In the genomic region with DNA sequence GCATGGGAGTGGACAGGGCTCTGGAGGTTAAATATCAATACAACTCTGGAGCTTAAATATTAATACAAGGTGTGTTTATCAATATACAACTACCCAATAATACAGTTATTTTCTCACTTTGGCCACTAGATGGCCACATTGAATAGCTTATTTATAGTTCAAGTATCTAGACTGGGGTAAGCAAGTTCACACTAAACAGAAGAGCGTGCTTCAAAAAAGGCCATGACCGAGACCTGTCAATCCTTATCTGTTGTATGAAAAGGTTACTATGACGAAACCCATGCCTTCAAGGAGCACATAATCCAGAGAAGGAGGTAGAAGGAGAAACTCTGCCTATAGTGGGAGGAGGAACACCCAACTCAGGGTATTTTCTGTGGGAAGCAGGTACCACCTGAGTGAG, we compare ENCODE assay signal across 9 cellular contexts. TPM values are rescaled to one million over a fixed set of nuclear protein-coding genes. Genes with fewer than 3 reads are reported as not detected.
DNase-seq lines count a peak whose midpoint lies in the region; ATAC-seq, FAIRE-seq and TF ChIP-seq lines count a peak whose summit lies in the region.
"Had no signal": no experiment of that assay in that cellular context is flagged by ENCODE, and none has a peak within 500 bp of the region (broad histone marks: within the 10 kb centered on the region; RNA-seq: fewer than 3 reads in every experiment).

No MANE protein-coding gene starts in this region.

- H3K27ac ChIP-seq in DOHH2 (ENCODE audit: low read depth, low read length) (no peak overlapping the region), GM12878 (ENCODE audit: control insufficient read depth, insufficient read depth) (no peak overlapping the region), stomach (no peak overlapping the region)

- no peaks in the 10 kb centered on the region for H3K27me3 Mint-ChIP-seq in activated T-cell treated with anti-CD3 and anti-CD28 coated beads, Interleukin-2, amount 50 U/mL, for 24 hours

- no peaks in the 10 kb centered on the region for H3K27me3 ChIP-seq in DOHH2 (ENCODE audit: control insufficient read depth, low read length)
- no peaks in the 10 kb centered on the region for H3K27me3 ChIP-seq in GM12878 (replicated peaks in 1 of 2; ENCODE audit: control insufficient read depth in 2 of 2, insufficient read depth in 2 of 2, low read length in 1 of 2)
- H3K27me3 ChIP-seq in stomach, result no peaks in the 10 kb centered on the region

- ATAC-seq in GM19438 (IDR thresholded peaks at IDR 0.05; ENCODE audit: low read depth, unreplicated experiment), result peak; percentile 92
- ATAC-seq in HG03432 (IDR thresholded peaks at IDR 0.05; ENCODE audit: unreplicated experiment), result peak; percentile 94
- ATAC-seq in GM12878, result peak; percentile 96

- DNase-seq in NCI-H526 treated with DMSO at 0.1 percent for 48 hours (lab: John Stamatoyannopoulos, UW) (peak; percentile 39), GM12878 (ENCODE audit: low read depth, low spot score) (no peak), inferior parietal cortex (ENCODE audit: extremely low spot score) (peak; percentile 94), stomach (no peak)
- no peak for DNase-seq in activated T-cell treated with anti-CD3 and anti-CD28 coated beads, Interleukin-2, amount 50 U/mL, for 24 hours

- TF ChIP-seq POLR2A in GM12878 (IDR thresholded peaks at IDR 0.05; ENCODE audit: low read depth, low read length) (no peak), stomach (IDR thresholded peaks at IDR 0.05) (no peak)

- CTCF ChIA-PET in GM12878 (lab: Yijun Ruan, JAX), result interaction anchor here (0.6 to 4.8 kb wide), 58 partner anchors 8 to 1626 kb away, joined by 3 to 59 read pairs (median 4); a partner anchor contains a TSS

- H3K4me2 ChIP-seq in DOHH2 (ENCODE audit: low read length) (peak overlapping the region; percentile 23), GM12878 (ENCODE audit: control insufficient read depth, insufficient read depth) (no peak overlapping the region)

- TF ChIP-seq CTCF in DOHH2 (IDR thresholded peaks at IDR 0.05; ENCODE audit: low read depth, low read length, poor library complexity, severe bottlenecking) (peak; percentile 70), GM12878 (IDR thresholded peaks at IDR 0.05 in 2 of 3, conservative IDR thresholded peaks at IDR 0.05 in 1 of 3; ENCODE audit: control insufficient read depth in 2 of 3, extremely low read depth in 1 of 3, insufficient read depth in 1 of 3, low read depth in 3 of 3, low read length in 3 of 3) (peak; percentile 59 to 67 (median 62); a peak in 5 of 6 replicates), stomach (IDR thresholded peaks at IDR 0.05) (peak in 5 of 7 experiments; percentile 21 to 83 (median 65))

- SMC1A ChIA-PET in GM12878 (lab: Charles Lee; ENCODE audit: uncharacterized antibody, unreplicated experiment), result interaction anchor here (0.6 to 2.9 kb wide), 27 partner anchors 8 to 405 kb away, joined by 3 to 28 read pairs (median 4); a partner anchor contains a TSS

- H3K9me3 ChIP-seq in DOHH2 (ENCODE audit: control insufficient read depth, insufficient read depth, low read length), result no peaks in the 10 kb centered on the region
- no peaks in the 10 kb centered on the region for H3K9me3 ChIP-seq in GM12878 (replicated peaks; ENCODE audit: control insufficient read depth, insufficient read depth, low read length)
- no peaks in the 10 kb centered on the region for H3K9me3 ChIP-seq in stomach

- POLR2A ChIA-PET in GM12878 (lab: Charles Lee), result interaction anchor here (0.6 kb wide), 1 partner anchor 220 kb away, joined by 3 read pairs; no protein-coding TSS in a partner anchor

- BruUV-seq in GM12878 (replicated peaks; lab: Mats Ljungman, UMichigan), result no TSS peak

- RAD21 ChIA-PET in GM12878 (lab: Charles Lee; ENCODE audit: unreplicated experiment), result interaction anchor here (0.7 to 2.5 kb wide), 17 partner anchors 10 to 406 kb away, joined by 3 to 23 read pairs (median 4); a partner anchor contains a TSS

- TF ChIP-seq EP300 in GM12878 (IDR thresholded peaks at IDR 0.05; ENCODE audit: borderline replicate concordance in 1 of 2, control insufficient read depth in 1 of 2, low read depth in 2 of 2, low read length in 2 of 2) (no peak), stomach (IDR thresholded peaks at IDR 0.05) (no peak)

- no peaks in the 10 kb centered on the region for H3F3A ChIP-seq in DOHH2 (ENCODE audit: control insufficient read depth, insufficient read depth)

- H3K4me1 ChIP-seq in DOHH2 (ENCODE audit: control insufficient read depth, low read length), result peaks cover 5% of the 10 kb centered on the region
- H3K4me1 ChIP-seq in GM12878 (ENCODE audit: control insufficient read depth, insufficient read depth, low read length), result peaks cover 5% of the 10 kb centered on the region; the same call in 1 of the 2 replicates
- H3K4me1 ChIP-seq in stomach, result peaks cover 0 to 37% (median 22%) of the 10 kb centered on the region in 4 donors

- H3K36me3 ChIP-seq in DOHH2 (ENCODE audit: control insufficient read depth, low read length), result no peaks in the 10 kb centered on the region
- H3K36me3 ChIP-seq in GM12878 (ENCODE audit: control insufficient read depth in 2 of 2, insufficient read depth in 2 of 2, low read length in 1 of 2), result no peaks in the 10 kb centered on the region
- H3K36me3 ChIP-seq in stomach, result no peaks in the 10 kb centered on the region

- H3K36me3 Mint-ChIP-seq in activated T-cell treated with anti-CD3 and anti-CD28 coated beads, Interleukin-2, amount 50 U/mL, for 24 hours (ENCODE audit: low read depth), result no peaks in the 10 kb centered on the region

- H3K4me1 Mint-ChIP-seq in activated T-cell treated with anti-CD3 and anti-CD28 coated beads, Interleukin-2, amount 50 U/mL, for 24 hours (ENCODE audit: low read depth), result peaks cover 29% of the 10 kb centered on the region

- H4K20me1 ChIP-seq in DOHH2 (ENCODE audit: control insufficient read depth, insufficient read depth, low read depth, low read length) (no peaks in the 10 kb centered on the region), GM12878 (ENCODE audit: control insufficient read depth, insufficient read depth) (no peaks in the 10 kb centered on the region)

- peak overlapping the region; percentile 81 for H2AFZ ChIP-seq in GM12878 (ENCODE audit: control insufficient read depth, low read depth, low read length)

- H3K27ac Mint-ChIP-seq in activated T-cell treated with anti-CD3 and anti-CD28 coated beads, Interleukin-2, amount 50 U/mL, for 24 hours, result no peak overlapping the region

- 1% methylated on average over 3 of the region's 3 CpGs for WGBS in GM12878 (ENCODE audit: insufficient coverage, insufficient replicate concordance, low lambda C conversion rate, missing lambda C conversion rate)
- 5 to 11% (median 8%) methylated on average over 3 of the region's 3 CpGs for WGBS in stomach, 5 donors

- peak; percentile 80 for TF ChIP-seq RAD21 in GM12878 (IDR thresholded peaks at IDR 0.05; ENCODE audit: insufficient read depth, low read depth, low read length)

- H3K79me2 ChIP-seq in DOHH2 (ENCODE audit: control insufficient read depth, low read length) (no peaks in the 10 kb centered on the region), GM12878 (ENCODE audit: control insufficient read depth, insufficient read depth, low read length) (no peaks in the 10 kb centered on the region)

- H3K4me3 ChIP-seq in DOHH2 (ENCODE audit: low read length), result no peak overlapping the region
- no peak overlapping the region for H3K4me3 ChIP-seq in GM12878
- no peak overlapping the region for H3K4me3 ChIP-seq in stomach

- H3K9me3 Mint-ChIP-seq in activated T-cell treated with anti-CD3 and anti-CD28 coated beads, Interleukin-2, amount 50 U/mL, for 24 hours, result no peaks in the 10 kb centered on the region

- no peak overlapping the region for H3K4me3 Mint-ChIP-seq in activated T-cell treated with anti-CD3 and anti-CD28 coated beads, Interleukin-2, amount 50 U/mL, for 24 hours

- peak; percentile 47 for FAIRE-seq in GM12878 (lab: Jason Lieb, UNC)

- H3K9ac ChIP-seq in GM12878 (ENCODE audit: control insufficient read depth, insufficient read depth, low read length), result no peak overlapping the region

- no peaks in the 10 kb centered on the region for H3K9me2 ChIP-seq in DOHH2 (replicated peaks; ENCODE audit: control insufficient read depth, low read length)

- in situ Hi-C loops in GM12878 (cut with MboI), result loop anchor here (5.0 to 10.0 kb wide), 2 partner anchors 231 to 384 kb away; a partner anchor contains a TSS

- intact Hi-C loops in GM12878 (cut with micrococcal nuclease; ENCODE audit: unreplicated experiment) (loop anchor here (2.0 to 10.0 kb wide), 6 partner anchors 79 to 876 kb away; a partner anchor contains a TSS), stomach (cut with DNase I; ENCODE audit: low total_unique reads) (no loop called here)

RNA-seq across cellular contexts. Expression of a gene that starts 29.1 kb away (rescaled TPM):
- total RNA-seq in GM12878 (2013; cell fraction: nucleolus; rRNA removed), result 15.8 and 16.2 TPM in 2 replicates
- total RNA-seq in GM12878 (2014; rRNA removed) (9.6 TPM in 2 replicates), GM12878 (2014; rRNA removed; fragmentation: Illumina TruSeq; extraction: Trizol) (13.5 and 13.8 TPM in 2 replicates), GM12878 (2021) (12.4 and 15.5 TPM in 2 replicates), stomach (10 to 100 TPM in 2 of 5 donors, 1 to 10 TPM in 3; 2.3 to 26.4 (median 5.5) TPM)
- polyA plus RNA-seq in GM12878 (2011; ENCODE audit: low read depth), result 2.4 TPM
- polyA plus RNA-seq in GM12878 (2011; rRNA removed) (2.8 and 4.0 TPM in 2 replicates), GM12878 (2014; fragmentation: Illumina TruSeq; extraction: Trizol) (9.8 and 11.6 TPM in 2 replicates), GM12878 (2014; fragmentation: Nextera tagmentation; extraction: Ambion mirVana) (1 to 10 TPM; 2.0 to 2.4 TPM), GM12878 (2014; rRNA removed) (5.3 and 5.4 TPM in 2 replicates), GM12878 (2016; fragmentation: Nextera tagmentation; extraction: Ambion mirVana) (1 to 10 TPM; 2.8 to 6.6 TPM), stomach (1 to 10 TPM; 1.1 to 1.7 (median 1.7) TPM)
- polyA plus RNA-seq in GM12878 (2011; cell fraction: cytosol; rRNA removed), result 1.1 and 1.2 TPM in 2 replicates
- polyA plus RNA-seq in GM12878 (2011; cell fraction: nucleus; rRNA removed), result 2.7 and 3.0 TPM in 2 replicates
- 4.5 and 5.0 TPM in 2 replicates for polyA plus RNA-seq in GM12878 (2012)
- 4.1 and 10.2 TPM in 2 replicates for polyA minus RNA-seq in GM12878 (2011; rRNA and poly(A)+ RNA removed)
- polyA minus RNA-seq in GM12878 (2011; cell fraction: cytosol; rRNA and poly(A)+ RNA removed), result 1.2 and 2.1 TPM in 2 replicates
- polyA minus RNA-seq in GM12878 (2011; cell fraction: nucleus; rRNA and poly(A)+ RNA removed), result 2.2 and 2.7 TPM in 2 replicates

RNA-seq across cellular contexts. Expression of a gene that starts 29.1 kb away (rescaled TPM):
- total RNA-seq in GM12878 (2013; cell fraction: nucleolus; rRNA removed), result 0.50 and 0.95 TPM in 2 replicates
- 9.6 and 12.0 TPM in 2 replicates for total RNA-seq in GM12878 (2014; rRNA removed)
- 8.8 and 9.3 TPM in 2 replicates for total RNA-seq in GM12878 (2014; rRNA removed; fragmentation: Illumina TruSeq; extraction: Trizol)
- total RNA-seq in GM12878 (2021), result 7.6 and 8.3 TPM in 2 replicates
- polyA plus RNA-seq in GM12878 (2011; ENCODE audit: low read depth), result 5.8 TPM
- polyA plus RNA-seq in GM12878 (2011; rRNA removed), result 0.26 and 0.78 TPM in 2 replicates
- polyA plus RNA-seq in GM12878 (2011; cell fraction: cytosol; rRNA removed), result 0.10 and 0.13 TPM in 2 replicates
- 0.12 and 0.20 TPM in 2 replicates for polyA plus RNA-seq in GM12878 (2011; cell fraction: nucleus; rRNA removed)
- polyA plus RNA-seq in GM12878 (2012), result 5.5 and 10.1 TPM in 2 replicates
- polyA plus RNA-seq in GM12878 (2014; fragmentation: Illumina TruSeq; extraction: Trizol), result 9.3 and 15.1 TPM in 2 replicates
- polyA plus RNA-seq in GM12878 (2014; fragmentation: Nextera tagmentation; extraction: Ambion mirVana), result 1 to 10 TPM; 1.3 to 3.9 TPM
- 7.2 and 7.4 TPM in 2 replicates for polyA plus RNA-seq in GM12878 (2014; rRNA removed)
- polyA plus RNA-seq in GM12878 (2016; fragmentation: Nextera tagmentation; extraction: Ambion mirVana), result 10 to 100 TPM in 1 of 2 experiments, 1 to 10 TPM in 1; 5.2 to 12.2 TPM
- polyA minus RNA-seq in GM12878 (2011; rRNA and poly(A)+ RNA removed), result not detected in 2 replicates
- 0.73 and 0.94 TPM in 2 replicates for polyA minus RNA-seq in GM12878 (2011; cell fraction: cytosol; rRNA and poly(A)+ RNA removed)
- polyA minus RNA-seq in GM12878 (2011; cell fraction: nucleus; rRNA and poly(A)+ RNA removed), result 0.48 TPM in 1 of 2 replicates, not detected in the other
- 10 to 100 TPM in 1 of 5 donors, 1 to 10 TPM in 3, not detected in 1; 1.8 to 11.7 (median 7.6) TPM for total RNA-seq in stomach
- polyA plus RNA-seq in stomach, result 10 to 100 TPM in 1 of 3 donors, 1 to 10 TPM in 2; 5.8 to 15.1 (median 8.1) TPM

RNA-seq across cellular contexts. Expression of a gene that starts 41.0 kb away (rescaled TPM):
- not detected in 2 replicates for total RNA-seq in GM12878 (2013; cell fraction: nucleolus; rRNA removed)
- total RNA-seq in GM12878 (2014; rRNA removed) (not detected in 2 replicates), GM12878 (2014; rRNA removed; fragmentation: Illumina TruSeq; extraction: Trizol) (not detected in 2 replicates), GM12878 (2021) (not detected in 2 replicates), stomach (not detected)
- polyA plus RNA-seq in GM12878 (2011; ENCODE audit: low read depth), result not detected
- polyA plus RNA-seq in GM12878 (2011; rRNA removed) (not detected in 2 replicates), GM12878 (2014; fragmentation: Illumina TruSeq; extraction: Trizol) (0.01 TPM in 1 of 2 replicates, not detected in the other), GM12878 (2014; fragmentation: Nextera tagmentation; extraction: Ambion mirVana) (not detected), GM12878 (2014; rRNA removed) (not detected in 2 replicates), GM12878 (2016; fragmentation: Nextera tagmentation; extraction: Ambion mirVana) (not detected), stomach (under 1 TPM in 1 of 3 donors, not detected in 2; 0.61 TPM)
- polyA plus RNA-seq in GM12878 (2011; cell fraction: cytosol; rRNA removed), result not detected in 2 replicates
- polyA plus RNA-seq in GM12878 (2011; cell fraction: nucleus; rRNA removed), result not detected in 2 replicates
- 0.03 TPM in 1 of 2 replicates, not detected in the other for polyA plus RNA-seq in GM12878 (2012)
- polyA minus RNA-seq in GM12878 (2011; rRNA and poly(A)+ RNA removed), result not detected in 2 replicates
- polyA minus RNA-seq in GM12878 (2011; cell fraction: cytosol; rRNA and poly(A)+ RNA removed), result not detected in 2 replicates
- not detected in 2 replicates for polyA minus RNA-seq in GM12878 (2011; cell fraction: nucleus; rRNA and poly(A)+ RNA removed)
- total RNA-seq: urinary bladder had no signal

Comparison
In these comparisons a context has a peak if more than half of its experiments do, and no peak if none do; other contexts are left out.
1. DNase-seq: peak in NCI-H526 treated with DMSO at 0.1 percent for 48 hours (single experiment) and inferior parietal cortex (single experiment); none in GM12878 (single experiment), stomach (single experiment) and activated T-cell treated with anti-CD3 and anti-CD28 coated beads, Interleukin-2, amount 50 U/mL, for 24 hours (single experiment).
2. Peak in every context shown above with its lines, with median percentiles within 50 percentile points of each other: CTCF ChIP-seq and ATAC-seq.